ENCODE assay signal across 12 cellular contexts in genomic region chr17:20920813-20921199, GRCh38.
A peak's percentile ranks its signal among the peaks of the same experiment; 100 is the strongest.
DNase-seq lines count a peak whose midpoint lies in the region; ATAC-seq and TF ChIP-seq lines count a peak whose summit lies in the region.
"Had no signal": no experiment of that assay in that cellular context is flagged by ENCODE, and none has a peak within 500 bp of the region (broad histone marks: within the 10 kb centered on the region; RNA-seq: fewer than 3 reads in every experiment).

No MANE protein-coding gene starts in this region.

- H3K27ac ChIP-seq in heart right ventricle, result peak overlapping the region in 7 of 10 donors; percentile 42 to 83 (median 68)

- no peaks in the 10 kb centered on the region for H3K27me3 ChIP-seq in heart right ventricle
- no peaks in the 10 kb centered on the region for H3K27me3 ChIP-seq in H7 (ENCODE audit: control insufficient read depth, insufficient read depth, low read length)

- 46 to 57% methylated on average over 1 of the region's 1 CpG for WGBS in heart right ventricle, 2 donors

- peaks cover 0 to 33% (median 0%) of the 10 kb centered on the region in 9 donors for H3K4me1 ChIP-seq in heart right ventricle

- H3K9me3 ChIP-seq in heart right ventricle, result no peaks in the 10 kb centered on the region

- H3K4me3 ChIP-seq in heart right ventricle, result peak overlapping the region in 1 of 10 donors; percentile 18
- no peak overlapping the region for H3K4me3 ChIP-seq in H7 (ENCODE audit: insufficient read depth, low read depth, low read length)

- DNase-seq in EH (ENCODE audit: low read depth) (peak; percentile 80), amniotic epithelial cell (ENCODE audit: low read depth) (peak; percentile 56), heart right ventricle (no peak), smooth muscle cell of the brain vasculature (ENCODE audit: low read depth, low spot score) (peak; percentile 56), NCI-H510A (lab: John Stamatoyannopoulos, UW) (no peak), NCI-H82 (lab: John Stamatoyannopoulos, UW) (no peak), HuH-7.5 (ENCODE audit: low spot score) (no peak), H7 (no peak)
- DNase-seq: immature natural killer cell, naive B cell, NCI-H1092, NCI-H510A treated with DMSO at 0.1 percent for 48 hours had no signal

- peak in 5 of 8 donors; percentile 41 to 72 (median 54) for ATAC-seq in heart right ventricle

- H3K36me3 ChIP-seq in heart right ventricle, result no peaks in the 10 kb centered on the region
- H3K36me3 ChIP-seq in H7 (replicated peaks; ENCODE audit: control insufficient read depth, insufficient read depth, low read length), result no peaks in the 10 kb centered on the region

- intact Hi-C loops in heart right ventricle (cut with DNase I), result no loop called here

- TF ChIP-seq CTCF in heart right ventricle (IDR thresholded peaks at IDR 0.05), result no peak

Comparison
In these comparisons a context has a peak if more than half of its experiments do, and no peak if none do; other contexts are left out.
1. DNase-seq: peak in EH (single experiment), amniotic epithelial cell (single experiment) and smooth muscle cell of the brain vasculature (single experiment); none in heart right ventricle (0 of 2), NCI-H510A (single experiment), NCI-H82 (single experiment), HuH-7.5 (single experiment) and H7 (single experiment).